In the genomic region with DNA sequence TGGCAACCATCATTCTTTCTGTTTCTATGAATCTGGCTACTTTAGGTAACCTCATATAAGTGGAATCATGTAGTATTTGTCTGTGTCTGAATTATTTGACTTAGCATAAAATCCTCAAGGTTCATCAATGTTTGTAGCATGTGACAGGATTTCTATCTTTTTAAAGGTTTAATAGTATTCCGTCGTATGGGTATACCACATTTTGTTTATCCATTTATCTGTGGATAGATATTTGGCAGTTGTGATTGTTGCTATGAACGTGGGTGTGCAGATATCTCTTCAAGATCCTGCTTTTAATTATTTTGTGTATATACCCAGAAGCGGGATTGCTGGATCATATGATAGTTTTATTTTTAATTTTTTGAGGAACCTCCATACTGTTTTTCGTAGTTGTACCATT, we compare ENCODE assay signal across 23 cellular contexts.
"Had no signal": no experiment of that assay in that cellular context is flagged by ENCODE, and none has a peak within 500 bp of the region (broad histone marks: within the 10 kb centered on the region; RNA-seq: fewer than 3 reads in every experiment).

No MANE protein-coding gene starts in this region.

- H3K4me3 ChIP-seq: dorsolateral prefrontal cortex, esophagus muscularis mucosa, gastrocnemius medialis, heart right ventricle, left ventricle myocardium inferior, lower lobe of right lung, stomach, thoracic aorta had no signal

- H3K9me3 ChIP-seq: esophagus muscularis mucosa, gastrocnemius medialis, heart right ventricle, left ventricle myocardium inferior, lower lobe of right lung, stomach, thoracic aorta had no signal

- H3K27ac ChIP-seq: dorsolateral prefrontal cortex, epithelial cell of prostate, esophagus muscularis mucosa, gastrocnemius medialis, heart right ventricle, left ventricle myocardium inferior, lower lobe of right lung, stomach, thoracic aorta had no signal

- H3K36me3 ChIP-seq: esophagus muscularis mucosa, gastrocnemius medialis, heart right ventricle, left ventricle myocardium inferior, lower lobe of right lung, stomach, thoracic aorta had no signal

- H3K4me1 ChIP-seq: left ventricle myocardium inferior had no signal

- DNase-seq: cortex of kidney; dorsolateral prefrontal cortex; effector memory CD4-positive, alpha-beta T cell; gastrocnemius medialis; heart right ventricle; islet precursor cell; left ventricle myocardium inferior; lower lobe of right lung; mesenchymal stem cell; midbrain; nephron progenitor cell; posterior cingulate gyrus; stimulated activated CD4-positive, alpha-beta T cell treated with anti-CD3 and anti-CD28 coated beads, Interleukin-2, amount 100 ng/mL, for 24 hours; stimulated activated CD4-positive, alpha-beta T cell treated with anti-CD3 and anti-CD28 coated beads, Interleukin-4, amount 100 ng/mL, for 4 hours; stimulated activated naive CD4-positive, alpha-beta T cell; stomach; substantia nigra; trophoblast cell had no signal

- FAIRE-seq: endometrium had no signal

- ATAC-seq: gastrocnemius medialis, heart right ventricle, lower lobe of right lung, sciatic nerve had no signal

- H3K27me3 ChIP-seq: dorsolateral prefrontal cortex, esophagus muscularis mucosa, gastrocnemius medialis, heart right ventricle, stomach had no signal
